ENCODE assay signal across 13 cellular contexts in genomic region chr2:144495227-144495933, GRCh38. TPM values are rescaled to one million over a fixed set of nuclear protein-coding genes. Genes with fewer than 3 reads are reported as not detected.
DNase-seq lines count a peak whose midpoint lies in the region; ATAC-seq, FAIRE-seq and TF ChIP-seq lines count a peak whose summit lies in the region.
"Had no signal": no experiment of that assay in that cellular context is flagged by ENCODE, and none has a peak within 500 bp of the region (broad histone marks: within the 10 kb centered on the region; RNA-seq: fewer than 3 reads in every experiment).

No MANE protein-coding gene starts in this region.

- TF ChIP-seq CTCF in adrenal gland (IDR thresholded peaks at IDR 0.05), result no peak
- TF ChIP-seq CTCF in heart right ventricle (IDR thresholded peaks at IDR 0.05), result no peak
- TF ChIP-seq CTCF in osteoblast (IDR thresholded peaks at IDR 0.05; ENCODE audit: extremely low read depth, low read depth, low read length), result no peak
- TF ChIP-seq CTCF in upper lobe of right lung (IDR thresholded peaks at IDR 0.05), result no peak

- peak in 6 of 8 donors; percentile 29 to 69 (median 41) for ATAC-seq in heart right ventricle
- no peak for ATAC-seq in upper lobe of right lung
- ATAC-seq in HG03039 (IDR thresholded peaks at IDR 0.05; ENCODE audit: unreplicated experiment), result no peak

- peak overlapping the region in 3 of 5 donors; percentile 11 to 59 (median 32) for H3K27ac ChIP-seq in adrenal gland
- peak overlapping the region in 8 of 10 donors; percentile 10 to 78 (median 45) for H3K27ac ChIP-seq in heart right ventricle
- peak overlapping the region; percentile 34 for H3K27ac ChIP-seq in osteoblast (ENCODE audit: low read depth, low read length)
- H3K27ac ChIP-seq in upper lobe of right lung, result peak overlapping the region; percentile 5

- intact Hi-C loops in adrenal gland (cut with DNase I), result no loop called here
- intact Hi-C loops in heart right ventricle (cut with DNase I), result no loop called here
- intact Hi-C loops in upper lobe of right lung (cut with DNase I), result no loop called here

- H3K36me3 ChIP-seq in adrenal gland (replicated peaks in 1 of 2) (no peaks in the 10 kb centered on the region), heart right ventricle (peaks cover 0 to 81% (median 3%) of the 10 kb centered on the region in 9 donors), osteoblast (ENCODE audit: insufficient read depth, low read length) (peaks cover 25% of the 10 kb centered on the region), upper lobe of right lung (no peaks in the 10 kb centered on the region)

- 60 to 64% (median 63%) methylated on average over 5 of the region's 5 CpGs for WGBS in adrenal gland, 4 donors
- WGBS in heart right ventricle, 2 donors, result 34 to 42% methylated on average over 5 of the region's 5 CpGs

- peaks cover 10% of the 10 kb centered on the region for H4K20me1 ChIP-seq in osteoblast (ENCODE audit: insufficient read depth, low read length)

- no peak for TF ChIP-seq POLR2A in adrenal gland (IDR thresholded peaks at IDR 0.05)

- peak overlapping the region; percentile 1 for H3K4me2 ChIP-seq in osteoblast (ENCODE audit: insufficient read depth, low read length)

- no peaks in the 10 kb centered on the region for H3K27me3 ChIP-seq in adrenal gland
- no peaks in the 10 kb centered on the region for H3K27me3 ChIP-seq in heart right ventricle
- no peaks in the 10 kb centered on the region for H3K27me3 ChIP-seq in osteoblast (ENCODE audit: insufficient read depth, low read length)
- no peaks in the 10 kb centered on the region for H3K27me3 ChIP-seq in upper lobe of right lung

- FAIRE-seq in frontal cortex (lab: Jason Lieb, UNC), result no peak

- no peak for DNase-seq in adrenal gland
- DNase-seq in heart right ventricle, result no peak
- no peak for DNase-seq in osteoblast (ENCODE audit: insufficient read length, low spot score, missing footprints)
- no peak for DNase-seq in upper lobe of right lung
- no peak for DNase-seq in activated naive CD4-positive, alpha-beta T cell treated with Interleukin-2 at 50 U/mL for 16 hours
- DNase-seq in frontal cortex (ENCODE audit: low spot score in 2 of 2), result no peak
- DNase-seq: activated CD4-positive, alpha-beta T cell treated with anti-CD3 and anti-CD28 coated beads for 4 hours; Calu3; NCI-H2107; stimulated activated CD4-positive, alpha-beta T cell treated with anti-CD3 and anti-CD28 coated beads, Interleukin-1b, Interleukin-23, amount 100 ng/mL, for 48 hours; stimulated activated naive CD4-positive, alpha-beta T cell; SW 1271 had no signal

- peaks cover 93% of the 10 kb centered on the region for H3K79me2 ChIP-seq in osteoblast (ENCODE audit: insufficient read depth, low read length)

- peaks cover 26 to 44% of the 10 kb centered on the region in 2 donors for H3K4me1 ChIP-seq in adrenal gland (replicated peaks in 1 of 2)
- H3K4me1 ChIP-seq in heart right ventricle, result peaks cover 13 to 86% (median 47%) of the 10 kb centered on the region in 9 donors
- peaks cover 14% of the 10 kb centered on the region for H3K4me1 ChIP-seq in osteoblast (ENCODE audit: insufficient read depth, low read length)
- peaks cover 35% of the 10 kb centered on the region for H3K4me1 ChIP-seq in upper lobe of right lung

- no peak overlapping the region for H3K4me3 ChIP-seq in adrenal gland
- no peak overlapping the region for H3K4me3 ChIP-seq in heart right ventricle
- H3K4me3 ChIP-seq in osteoblast (ENCODE audit: insufficient read depth, low read length), result no peak overlapping the region
- H3K4me3 ChIP-seq in upper lobe of right lung, result peak overlapping the region; percentile 7

- H2AFZ ChIP-seq in osteoblast (ENCODE audit: low read length), result no peak overlapping the region

- H3K9me3 ChIP-seq in adrenal gland (replicated peaks in 1 of 3) (no peaks in the 10 kb centered on the region), heart right ventricle (no peaks in the 10 kb centered on the region), osteoblast (ENCODE audit: low read depth, low read length) (no peaks in the 10 kb centered on the region), upper lobe of right lung (no peaks in the 10 kb centered on the region)

RNA-seq across cellular contexts. Expression of gene ZEB2, which starts 24.5 kb away (rescaled TPM):
- total RNA-seq in adrenal gland, result 100 to 1,000 TPM in 7 of 8 donors, 10 to 100 TPM in 1; 91.0 to 226 (median 165) TPM
- polyA plus RNA-seq in adrenal gland, result 10 to 100 TPM; 29.0 to 95.8 (median 54.3) TPM
- total RNA-seq in heart right ventricle, result 10 to 100 TPM; 68.7 to 99.5 (median 88.2) TPM
- 10 to 100 TPM; 17.2 to 26.0 TPM for polyA plus RNA-seq in heart right ventricle
- total RNA-seq in osteoblast, result 119 and 128 TPM in 2 replicates
- 178 TPM for total RNA-seq in upper lobe of right lung
- total RNA-seq in frontal cortex, result 267 TPM

Comparison
In these comparisons a context has a peak if more than half of its experiments do, and no peak if none do; other contexts are left out.
1. ATAC-seq: peak in heart right ventricle (6 of 8); none in upper lobe of right lung (single experiment) and HG03039 (single experiment).
2. Peak in every context shown above with its lines, with median percentiles within 50 percentile points of each other: H3K27ac ChIP-seq.